ENCODE assay signal across 1 cellular context in genomic region chr1:35211113-35211399, GRCh38.
TF ChIP-seq lines count a peak whose summit lies in the region.

No MANE protein-coding gene starts in this region.

TF ChIP-seq in IMR-90, 13 proteins besides CTCF, POLR2A, EP300 and RAD21:
- no peak for TF ChIP-seq MAZ (IDR thresholded peaks at IDR 0.05; ENCODE audit: borderline replicate concordance, low read depth, low read length)
- TF ChIP-seq RFX5 (IDR thresholded peaks at IDR 0.05; ENCODE audit: low read depth, low read length), result no peak
- no peak for TF ChIP-seq NFE2L2 (IDR thresholded peaks at IDR 0.05; ENCODE audit: low read depth, low read length)
- no peak for TF ChIP-seq MAFK (IDR thresholded peaks at IDR 0.05; ENCODE audit: low read depth, low read length)
- TF ChIP-seq SMC3 (IDR thresholded peaks at IDR 0.05; ENCODE audit: low read depth, low read length), result no peak
